16 cellular contexts compared by ENCODE assay signal in genomic region chr7:89247207-89247606, GRCh38.
DNase-seq lines count a peak whose midpoint lies in the region; ATAC-seq, FAIRE-seq and TF ChIP-seq lines count a peak whose summit lies in the region.
"Had no signal": no experiment of that assay in that cellular context is flagged by ENCODE, and none has a peak within 500 bp of the region (broad histone marks: within the 10 kb centered on the region; RNA-seq: fewer than 3 reads in every experiment).

No MANE protein-coding gene starts in this region.

- no peaks in the 10 kb centered on the region for H3K9me3 ChIP-seq in H9 (ENCODE audit: control insufficient read depth, low read depth, low read length)
- H3K9me3 ChIP-seq in PC-3 (ENCODE audit: low read length): no peaks in the 10 kb centered on the region
- peaks cover 12 to 13% of the 10 kb centered on the region in 2 experiments; a peak in 3 of 4 replicates for H3K9me3 ChIP-seq in H1 (ENCODE audit: insufficient read depth in 2 of 2, low read depth in 1 of 2, low read length in 1 of 2)
- H3K9me3 ChIP-seq in smooth muscle cell (replicated peaks; ENCODE audit: low read depth): no peaks in the 10 kb centered on the region

- no peak overlapping the region for H3K18ac ChIP-seq in H9 (ENCODE audit: insufficient read length, low read depth, low read length)
- H3K18ac ChIP-seq in H1 (ENCODE audit: extremely low read depth, low read length): no peak overlapping the region

- no peak overlapping the region for H3K4me3 Mint-ChIP-seq in H9
- H3K4me3 Mint-ChIP-seq: CD4-positive, CD25-positive, alpha-beta regulatory T cell had no signal

- H2BK20ac ChIP-seq in H9 (ENCODE audit: low read depth, low read length, poor library complexity, severe bottlenecking) (no peak overlapping the region), H1 (ENCODE audit: low read length) (no peak overlapping the region)

- no peak overlapping the region for H3T11ph ChIP-seq in H9 (ENCODE audit: low read length)

- no peak overlapping the region for H2BK5ac ChIP-seq in H9 (ENCODE audit: insufficient read length, low read length)
- no peak overlapping the region for H2BK5ac ChIP-seq in H1 (ENCODE audit: low read depth, low read length)

- H4K5ac ChIP-seq in H9 (ENCODE audit: insufficient read length, low read depth, low read length): no peak overlapping the region
- no peak overlapping the region for H4K5ac ChIP-seq in H1 (ENCODE audit: insufficient read length, low read depth, low read length)

- no peak for TF ChIP-seq POLR2A in H1 (IDR thresholded peaks at IDR 0.05; ENCODE audit: control extremely low read depth in 1 of 2, low read depth in 2 of 2, low read length in 2 of 2)

- WGBS in H9 (ENCODE audit: extremely low coverage, insufficient read length, low lambda C conversion rate): no CpG with 5 or more reads among the region's 3 CpGs
- WGBS in H1 (ENCODE audit: extremely low coverage in 1 of 2, insufficient coverage in 1 of 2, insufficient read length in 1 of 2, insufficient replicate concordance in 2 of 2, low coverage in 1 of 2, low lambda C conversion rate in 2 of 2, missing lambda C conversion rate in 1 of 2), 2 experiments: 96% methylated on average over 3 of the region's 3 CpGs; no CpG with 5 or more reads in 1 of the 2 experiments
- WGBS in smooth muscle cell (ENCODE audit: low lambda C conversion rate): 92% methylated on average over 3 of the region's 3 CpGs

- no peaks in the 10 kb centered on the region for H3K4me1 Mint-ChIP-seq in H9
- H3K4me1 Mint-ChIP-seq: CD4-positive, CD25-positive, alpha-beta regulatory T cell had no signal

- H2BK120ac ChIP-seq in H9 (ENCODE audit: low read depth, low read length, poor library complexity, severe bottlenecking): no peak overlapping the region
- no peak overlapping the region for H2BK120ac ChIP-seq in H1 (replicated peaks; ENCODE audit: low read depth, low read length)

- H3F3A ChIP-seq in PC-3 (ENCODE audit: low read length, unreplicated experiment): no peaks in the 10 kb centered on the region
- H3F3A ChIP-seq in smooth muscle cell (ENCODE audit: low read depth): no peaks in the 10 kb centered on the region

- H3K9ac ChIP-seq in H9 (ENCODE audit: extremely low read depth, insufficient read length, low read length) (no peak overlapping the region), PC-3 (ENCODE audit: low read length) (no peak overlapping the region), H1 (replicated peaks in 1 of 4; ENCODE audit: extremely low read depth in 1 of 4, low read depth in 3 of 4, low read length in 3 of 4) (no peak overlapping the region), smooth muscle cell (ENCODE audit: low read depth) (no peak overlapping the region)
- H3K9ac ChIP-seq: BLaER1 treated with 17β-estradiol and CSF1 and Interleukin-3, amounts not matched to agents 10 nM and 100 nM had no signal

- no peaks in the 10 kb centered on the region for H3K9me2 ChIP-seq in PC-3 (replicated peaks; ENCODE audit: low read length)

- BruUV-seq in PC-3 (replicated peaks; lab: Mats Ljungman, UMichigan): no TSS peak

- H4K91ac ChIP-seq in H9 (ENCODE audit: insufficient read length, low read depth, low read length) (no peak overlapping the region), H1 (replicated peaks; ENCODE audit: insufficient read length, low read length) (no peak overlapping the region)

- peak; percentile 50 to 58 for TF ChIP-seq RAD21 in H1 (IDR thresholded peaks at IDR 0.05 in 1 of 2, conservative IDR thresholded peaks at IDR 0.05 in 1 of 2; ENCODE audit: low read depth in 2 of 2, low read length in 2 of 2)

- H2BK12ac ChIP-seq in H9 (ENCODE audit: insufficient read length, low read depth, low read length): no peak overlapping the region
- H2BK12ac ChIP-seq in H1 (ENCODE audit: low read depth, low read length): no peak overlapping the region

- no peak overlapping the region for H2AFZ ChIP-seq in H9 (ENCODE audit: low read length)
- no peak overlapping the region for H2AFZ ChIP-seq in PC-3 (ENCODE audit: low read length)
- H2AFZ ChIP-seq in H1 (ENCODE audit: low read length): no peak overlapping the region
- no peak overlapping the region for H2AFZ ChIP-seq in smooth muscle cell (ENCODE audit: low read depth)

- no peaks in the 10 kb centered on the region for H4K20me1 ChIP-seq in H9 (ENCODE audit: control insufficient read depth, insufficient read depth, insufficient read length)
- H4K20me1 ChIP-seq in PC-3 (ENCODE audit: low read length): no peaks in the 10 kb centered on the region
- no peaks in the 10 kb centered on the region for H4K20me1 ChIP-seq in H1 (replicated peaks in 1 of 2; ENCODE audit: control insufficient read depth in 1 of 2, insufficient read depth in 2 of 2, low read length in 2 of 2)
- no peaks in the 10 kb centered on the region for H4K20me1 ChIP-seq in smooth muscle cell (ENCODE audit: low read depth)
- H4K20me1 ChIP-seq: BLaER1 treated with 17β-estradiol and CSF1 and Interleukin-3, amounts not matched to agents 10 nM and 100 nM had no signal

- H4K8ac ChIP-seq in H9 (replicated peaks; ENCODE audit: insufficient read length, low read depth, low read length) (no peak overlapping the region), H1 (ENCODE audit: extremely low read depth, insufficient read depth, low read length) (no peak overlapping the region; the same call in 1 of the 2 replicates)

- H3K36me3 ChIP-seq in PC-3 (ENCODE audit: low read depth, low read length) (no peaks in the 10 kb centered on the region), H1 (ENCODE audit: control insufficient read depth in 2 of 4, insufficient read depth in 4 of 4, low read length in 3 of 4) (peaks cover 0 to 7% (median 0%) of the 10 kb centered on the region in 4 experiments; a peak in 1 of 8 replicates), smooth muscle cell (ENCODE audit: low read depth) (no peaks in the 10 kb centered on the region)
- H3K36me3 ChIP-seq: BLaER1 treated with 17β-estradiol and CSF1 and Interleukin-3, amounts not matched to agents 10 nM and 100 nM had no signal

- TF ChIP-seq CTCF in H9 (conservative IDR thresholded peaks at IDR 0.05) (peak; percentile 30; the same call in 2 of the 3 replicates), PC-3 (conservative IDR thresholded peaks at IDR 0.05; ENCODE audit: low read depth, low read length) (no peak), H1 (IDR thresholded peaks at IDR 0.05; ENCODE audit: control extremely low read depth in 1 of 3, insufficient read depth in 1 of 3, low read depth in 1 of 3, low read length in 3 of 3) (peak in 1 of 3 experiments; percentile 11; a peak in 2 of 4 replicates), smooth muscle cell (IDR thresholded peaks at IDR 0.05; ENCODE audit: borderline replicate concordance, insufficient read depth, poor library complexity, severe bottlenecking) (no peak)

- H3K14ac ChIP-seq in H9 (ENCODE audit: insufficient read depth, low read length): no peak overlapping the region
- no peak overlapping the region for H3K14ac ChIP-seq in H1 (ENCODE audit: insufficient read length)

- H3K79me1 ChIP-seq in H9 (ENCODE audit: insufficient read depth, low read depth, low read length, poor library complexity, severe bottlenecking) (no peaks in the 10 kb centered on the region), H1 (ENCODE audit: low read depth, low read length) (no peaks in the 10 kb centered on the region)

- H3K27ac ChIP-seq in H9 (ENCODE audit: insufficient read length, low read depth, low read length) (no peak overlapping the region), PC-3 (ENCODE audit: low read length) (no peak overlapping the region), H1 (ENCODE audit: low read depth, low read length) (no peak overlapping the region), smooth muscle cell (ENCODE audit: low read depth) (no peak overlapping the region)
- H3K27ac ChIP-seq: BLaER1 treated with 17β-estradiol and CSF1 and Interleukin-3, amounts not matched to agents 10 nM and 100 nM; HL-60 had no signal

- H3K27me3 ChIP-seq in H9 (ENCODE audit: insufficient read depth, low read length) (no peaks in the 10 kb centered on the region), PC-3 (ENCODE audit: low read length) (no peaks in the 10 kb centered on the region), H1 (replicated peaks in 1 of 4; ENCODE audit: control insufficient read depth in 3 of 4, extremely low read depth in 1 of 4, insufficient read depth in 3 of 4, low read length in 3 of 4) (no peaks in the 10 kb centered on the region), smooth muscle cell (ENCODE audit: low read depth) (no peaks in the 10 kb centered on the region)
- H3K27me3 ChIP-seq: BLaER1 treated with 17β-estradiol and CSF1 and Interleukin-3, amounts not matched to agents 10 nM and 100 nM had no signal

- peaks cover 0 to 12% (median 0%) of the 10 kb centered on the region in 3 experiments; a peak in 4 of 7 replicates for H3K36me3 Mint-ChIP-seq in H9 (ENCODE audit: insufficient read depth in 1 of 3, low read depth in 3 of 3)
- H3K36me3 Mint-ChIP-seq: CD4-positive, CD25-positive, alpha-beta regulatory T cell had no signal

- no peak for TF ChIP-seq EP300 in H1 (IDR thresholded peaks at IDR 0.05; ENCODE audit: borderline replicate concordance in 1 of 2, low read depth in 2 of 2, low read length in 2 of 2)

- H3K23me2 ChIP-seq in H9 (ENCODE audit: insufficient read length, low read depth, low read length, poor library complexity, severe bottlenecking): no peaks in the 10 kb centered on the region
- no peaks in the 10 kb centered on the region for H3K23me2 ChIP-seq in H1 (ENCODE audit: low read depth, low read length)

- H3K9me3 Mint-ChIP-seq in H9: peaks cover 11 to 18% of the 10 kb centered on the region in 2 experiments; a peak in 4 of 5 replicates

- CTCF ChIA-PET in PC-3 (lab: Charles Lee): interaction anchor here (0.7 kb wide), 1 partner anchor 1146 kb away, joined by 3 read pairs; no protein-coding TSS in a partner anchor
- CTCF ChIA-PET in H1 (lab: Charles Lee; ENCODE audit: partially characterized antibody): interaction anchor here (1.2 kb wide), 1 partner anchor 412 kb away, joined by 4 read pairs; no protein-coding TSS in a partner anchor

- H3K4me2 ChIP-seq in H9 (ENCODE audit: insufficient read depth, insufficient read length, low read length) (no peak overlapping the region), PC-3 (ENCODE audit: low read length) (no peak overlapping the region), H1 (ENCODE audit: insufficient read depth in 1 of 2, low read depth in 2 of 2, low read length in 2 of 2) (no peak overlapping the region), smooth muscle cell (no peak overlapping the region)
- H3K4me2 ChIP-seq: BLaER1 treated with 17β-estradiol and CSF1 and Interleukin-3, amounts not matched to agents 10 nM and 100 nM had no signal

- FAIRE-seq in H1 (lab: Jason Lieb, UNC): no peak
- FAIRE-seq: GM12891, GM19239 had no signal

- H3K4me3 ChIP-seq in PC-3 (ENCODE audit: low read length) (no peak overlapping the region), H1 (ENCODE audit: extremely low read depth in 1 of 4, insufficient read depth in 2 of 4, low read depth in 3 of 4, low read length in 4 of 4) (no peak overlapping the region), smooth muscle cell (no peak overlapping the region)
- H3K4me3 ChIP-seq: BLaER1 treated with 17β-estradiol and CSF1 and Interleukin-3, amounts not matched to agents 10 nM and 100 nM had no signal

- DNase-seq in H9 (no peak), PC-3 (peak; percentile 28), H1 (ENCODE audit: low read depth in 1 of 2, low spot score in 2 of 2) (no peak), iPS-NIHi7 (ENCODE audit: extremely low spot score) (peak; percentile 8), smooth muscle cell (lab: John Stamatoyannopoulos, UW; ENCODE audit: unreplicated experiment) (no peak), HuH-7 (ENCODE audit: low spot score) (no peak), glomerular visceral epithelial cell (ENCODE audit: extremely low spot score) (no peak)
- DNase-seq: 8988T; AML-193; CD4-positive, CD25-positive, alpha-beta regulatory T cell; DMS79 had no signal

- H2BK15ac ChIP-seq in H9 (ENCODE audit: low read depth, low read length) (no peak overlapping the region), H1 (ENCODE audit: low read length) (peak overlapping the region; percentile 29; the same call in 1 of the 2 replicates)

- ATAC-seq in PC-3: no peak
- ATAC-seq: HCT116 had no signal

- H3K23ac ChIP-seq in H9 (ENCODE audit: insufficient read length, low read depth, low read length) (no peak overlapping the region), H1 (ENCODE audit: insufficient read length) (no peak overlapping the region)

- H3K56ac ChIP-seq in H9 (ENCODE audit: insufficient read length, low read depth, low read length) (no peak overlapping the region), H1 (replicated peaks; ENCODE audit: insufficient read length, low read depth, low read length) (no peak overlapping the region)

- no peaks in the 10 kb centered on the region for H3K27me3 Mint-ChIP-seq in H9 (ENCODE audit: low read depth)
- H3K27me3 Mint-ChIP-seq: CD4-positive, CD25-positive, alpha-beta regulatory T cell had no signal

- no peak overlapping the region for H2AK5ac ChIP-seq in H9 (ENCODE audit: insufficient read length, low read length)
- no peak overlapping the region for H2AK5ac ChIP-seq in H1 (ENCODE audit: low read depth, low read length)

- no peaks in the 10 kb centered on the region for H3K4me1 ChIP-seq in H9 (ENCODE audit: insufficient read depth, low read length)
- H3K4me1 ChIP-seq in PC-3 (ENCODE audit: insufficient read depth, low read length): no peaks in the 10 kb centered on the region
- H3K4me1 ChIP-seq in H1 (replicated peaks in 1 of 4; ENCODE audit: control insufficient read depth in 3 of 4, insufficient read depth in 4 of 4, low read length in 3 of 4): no peaks in the 10 kb centered on the region
- H3K4me1 ChIP-seq in smooth muscle cell (ENCODE audit: low read depth): no peaks in the 10 kb centered on the region
- H3K4me1 ChIP-seq: BLaER1 treated with 17β-estradiol and CSF1 and Interleukin-3, amounts not matched to agents 10 nM and 100 nM had no signal

- H3K79me2 ChIP-seq in H9 (ENCODE audit: insufficient read depth, low read length) (no peaks in the 10 kb centered on the region), PC-3 (ENCODE audit: low read length) (no peaks in the 10 kb centered on the region), H1 (ENCODE audit: control insufficient read depth in 1 of 2, insufficient read depth in 2 of 2, low read length in 2 of 2) (no peaks in the 10 kb centered on the region), smooth muscle cell (ENCODE audit: low read depth) (no peaks in the 10 kb centered on the region)

- H3K4ac ChIP-seq in H9 (ENCODE audit: low read depth, low read length) (no peak overlapping the region), H1 (replicated peaks; ENCODE audit: insufficient read length, low read depth, low read length) (no peak overlapping the region)

- H3K27ac Mint-ChIP-seq in H9: no peak overlapping the region
- H3K27ac Mint-ChIP-seq: CD4-positive, CD25-positive, alpha-beta regulatory T cell had no signal

- intact Hi-C loops in PC-3 (cut with micrococcal nuclease): no loop called here

- POLR2A ChIA-PET in PC-3 (lab: Charles Lee; ENCODE audit: unreplicated experiment) (no interaction called here), H1 (lab: Charles Lee; ENCODE audit: partially characterized antibody) (no interaction called here)

Comparison
In these comparisons a context has a peak if more than half of its experiments do, and no peak if none do; other contexts are left out.
1. DNase-seq: peak in PC-3 (single experiment) and iPS-NIHi7 (single experiment); none in H9 (single experiment), H1 (0 of 2), smooth muscle cell (single experiment), HuH-7 (single experiment) and glomerular visceral epithelial cell (single experiment).